In genomic region chr14:45891417-45892080, GRCh38 we compare ENCODE assay signal across 11 cellular contexts.
DNase-seq lines count a peak whose midpoint lies in the region; ATAC-seq lines count a peak whose summit lies in the region.
"Had no signal": no experiment of that assay in that cellular context is flagged by ENCODE, and none has a peak within 500 bp of the region (broad histone marks: within the 10 kb centered on the region; RNA-seq: fewer than 3 reads in every experiment).

No MANE protein-coding gene starts in this region.

- peak; percentile 72 for ATAC-seq in esophagus mucosa
- ATAC-seq in GM21447 (IDR thresholded peaks at IDR 0.05; ENCODE audit: unreplicated experiment) = no peak
- no peak for ATAC-seq in GM18511 (IDR thresholded peaks at IDR 0.05; ENCODE audit: unreplicated experiment)
- no peak for ATAC-seq in HG02840 (IDR thresholded peaks at IDR 0.05; ENCODE audit: low FRiP score, unreplicated experiment)

- DNase-seq in HT1080 (ENCODE audit: low read depth) (peak; percentile 24), NCI-H510A treated with DMSO at 0.1 percent for 48 hours (lab: John Stamatoyannopoulos, UW) (peak; percentile 79), putamen (ENCODE audit: low spot score) (peak; percentile 80), LoVo (ENCODE audit: low spot score) (no peak)
- DNase-seq: activated CD4-positive, alpha-beta memory T cell treated with anti-CD3 and anti-CD28 coated beads, Interleukin-2, amount 10 ng/mL, durations not matched to agents 7 days and 5 days; midbrain; stimulated activated CD4-positive, alpha-beta T cell treated with anti-CD3 and anti-CD28 coated beads, Interleukin-2, amount 100 ng/mL, for 48 hours had no signal
